In the genomic region with DNA sequence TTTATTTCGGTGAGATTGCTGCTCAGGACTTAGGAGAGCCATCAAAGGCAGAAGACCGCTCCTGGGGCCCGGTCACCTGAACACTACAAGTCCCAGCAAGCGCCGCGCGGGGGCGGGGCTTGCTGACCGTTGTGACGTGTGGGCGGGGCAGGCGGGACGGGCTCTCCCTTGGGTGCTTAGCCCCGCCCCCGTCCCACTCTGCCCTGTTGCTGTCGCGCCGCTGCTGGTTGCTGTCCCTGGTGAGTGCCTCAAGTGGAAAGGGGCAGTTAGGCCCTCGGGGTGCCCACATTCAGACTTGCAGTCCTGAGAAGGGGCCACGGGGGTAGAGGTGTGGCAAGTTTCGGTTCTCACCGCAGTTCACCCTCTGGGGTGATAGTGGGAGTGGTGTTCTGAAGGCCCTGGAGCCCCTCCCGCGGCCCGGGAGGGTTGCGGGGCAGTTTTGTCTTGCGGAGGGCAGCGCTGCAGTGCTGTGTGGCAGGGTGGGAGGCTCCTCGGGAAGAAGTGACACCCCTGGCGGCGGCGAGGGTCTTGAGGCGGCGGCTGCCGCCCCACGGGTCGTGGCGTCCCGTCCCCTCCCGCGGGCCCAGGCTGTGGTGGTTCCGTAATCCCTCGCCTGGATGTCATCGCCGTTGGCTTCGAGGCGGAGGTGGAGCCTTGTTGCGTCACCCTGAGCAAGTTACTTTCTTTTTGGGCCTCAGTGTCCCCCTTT, we compare ENCODE assay signal across 8 cellular contexts. TPM values are rescaled to one million over a fixed set of nuclear protein-coding genes. Genes with fewer than 3 reads are reported as not detected.
DNase-seq lines count a peak whose midpoint lies in the region; ATAC-seq and TF ChIP-seq lines count a peak whose summit lies in the region.

A gene with protein sequence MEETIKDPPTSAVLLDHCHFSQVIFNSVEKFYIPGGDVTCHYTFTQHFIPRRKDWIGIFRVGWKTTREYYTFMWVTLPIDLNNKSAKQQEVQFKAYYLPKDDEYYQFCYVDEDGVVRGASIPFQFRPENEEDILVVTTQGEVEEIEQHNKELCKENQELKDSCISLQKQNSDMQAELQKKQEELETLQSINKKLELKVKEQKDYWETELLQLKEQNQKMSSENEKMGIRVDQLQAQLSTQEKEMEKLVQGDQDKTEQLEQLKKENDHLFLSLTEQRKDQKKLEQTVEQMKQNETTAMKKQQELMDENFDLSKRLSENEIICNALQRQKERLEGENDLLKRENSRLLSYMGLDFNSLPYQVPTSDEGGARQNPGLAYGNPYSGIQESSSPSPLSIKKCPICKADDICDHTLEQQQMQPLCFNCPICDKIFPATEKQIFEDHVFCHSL (plus strand): TSS at position 196 of the 709 bp plus-strand sequence. CDS start 10,673 bp downstream, outside the sequence.

- peak within 1 kb of the TSS; percentile 92 to 95 for H3K27ac ChIP-seq in thoracic aorta

- H3K9me3 Mint-ChIP-seq in activated naive CD4-positive, alpha-beta T cell treated with anti-CD3 and anti-CD28 coated beads, Interleukin-2, amount 50 U/mL, for 72 hours, result no peaks in the 10 kb centered on the region
- no peaks in the 10 kb centered on the region for H3K9me3 Mint-ChIP-seq in osteocyte (ENCODE audit: unreplicated experiment)

- H3K4me3 ChIP-seq in thoracic aorta, result peak within 1 kb of the TSS; percentile 95

- TF ChIP-seq CTCF in GM10266 (IDR thresholded peaks at IDR 0.05; ENCODE audit: control insufficient read depth, insufficient read depth, low read depth, missing control alignments) (no peak), osteocyte (IDR thresholded peaks at IDR 0.05) (no peak), thoracic aorta (IDR thresholded peaks at IDR 0.05) (peak; percentile 18)

- no peaks in the 10 kb centered on the region for H3K27me3 ChIP-seq in thoracic aorta (replicated peaks; ENCODE audit: insufficient read depth)

- peaks cover 0 to 2% of the 10 kb centered on the region in 2 donors for H3K36me3 Mint-ChIP-seq in activated naive CD4-positive, alpha-beta T cell treated with anti-CD3 and anti-CD28 coated beads, Interleukin-2, amount 50 U/mL, for 72 hours
- no peaks in the 10 kb centered on the region for H3K36me3 Mint-ChIP-seq in osteocyte (ENCODE audit: unreplicated experiment)

- H3K4me1 ChIP-seq in thoracic aorta (ENCODE audit: control insufficient read depth in 1 of 2, low read depth in 2 of 2), result peaks cover 23 to 49% of the 10 kb centered on the region in 2 donors

- no peaks in the 10 kb centered on the region for H3K36me3 ChIP-seq in thoracic aorta

- ATAC-seq in HG02610 (IDR thresholded peaks at IDR 0.05; ENCODE audit: unreplicated experiment), result peak; percentile 73
- ATAC-seq in activated naive CD4-positive, alpha-beta T cell treated with anti-CD3 and anti-CD28 coated beads, Interleukin-2, amount 50 U/mL, for 72 hours, result peak; percentile 91 to 93
- peak; percentile 92 for ATAC-seq in thoracic aorta (ENCODE audit: insufficient number of reproducible peaks, low FRiP score, low read depth)

- H3K27ac Mint-ChIP-seq in activated naive CD4-positive, alpha-beta T cell treated with anti-CD3 and anti-CD28 coated beads, Interleukin-2, amount 50 U/mL, for 72 hours, result peak within 1 kb of the TSS; percentile 85 to 97
- H3K27ac Mint-ChIP-seq in osteocyte (ENCODE audit: unreplicated experiment), result peak within 1 kb of the TSS; percentile 96

- peak; percentile 93 for DNase-seq in GM10266 (ENCODE audit: extremely low spot score)
- peak; percentile 81 for DNase-seq in NCI-H1105 treated with DMSO at 0.1 percent for 48 hours (lab: John Stamatoyannopoulos, UW)
- peak; percentile 88 for DNase-seq in SKM-1 treated with dmso at 0.1 percent for 144 hours (lab: John Stamatoyannopoulos, UW; ENCODE audit: unreplicated experiment)
- peak; percentile 88 to 89 for DNase-seq in activated naive CD4-positive, alpha-beta T cell treated with anti-CD3 and anti-CD28 coated beads, Interleukin-2, amount 50 U/mL, for 72 hours (ENCODE audit: low spot score in 2 of 2)
- DNase-seq in glomerular endothelial cell (ENCODE audit: extremely low read depth, low read depth, low spot score), result no peak
- peak; percentile 95 for DNase-seq in osteocyte (ENCODE audit: extremely low spot score, unreplicated experiment)
- DNase-seq in thoracic aorta (ENCODE audit: low spot score), result peak; percentile 88

- H3K27me3 Mint-ChIP-seq in osteocyte (ENCODE audit: unreplicated experiment), result no peaks in the 10 kb centered on the region

- peaks cover 13% of the 10 kb centered on the region for H3K4me1 Mint-ChIP-seq in osteocyte (ENCODE audit: unreplicated experiment)

- H3K4me3 Mint-ChIP-seq in osteocyte (ENCODE audit: unreplicated experiment), result peak within 1 kb of the TSS; percentile 98

- no peaks in the 10 kb centered on the region for H3K9me3 ChIP-seq in thoracic aorta

RNA-seq across cellular contexts. Expression of the gene that starts here (rescaled TPM):
- 100 to 1,000 TPM in 1 of 2 donors, 10 to 100 TPM in 1; 63.6 to 123 TPM for total RNA-seq in activated naive CD4-positive, alpha-beta T cell treated with anti-CD3 and anti-CD28 coated beads, Interleukin-2, amount 50 U/mL, for 72 hours
- total RNA-seq in glomerular endothelial cell (44.4 and 55.5 TPM in 2 replicates), osteocyte (94.4 and 102 TPM in 2 replicates), thoracic aorta (100 to 1,000 TPM; 122 to 192 TPM)
